In the genomic region with DNA sequence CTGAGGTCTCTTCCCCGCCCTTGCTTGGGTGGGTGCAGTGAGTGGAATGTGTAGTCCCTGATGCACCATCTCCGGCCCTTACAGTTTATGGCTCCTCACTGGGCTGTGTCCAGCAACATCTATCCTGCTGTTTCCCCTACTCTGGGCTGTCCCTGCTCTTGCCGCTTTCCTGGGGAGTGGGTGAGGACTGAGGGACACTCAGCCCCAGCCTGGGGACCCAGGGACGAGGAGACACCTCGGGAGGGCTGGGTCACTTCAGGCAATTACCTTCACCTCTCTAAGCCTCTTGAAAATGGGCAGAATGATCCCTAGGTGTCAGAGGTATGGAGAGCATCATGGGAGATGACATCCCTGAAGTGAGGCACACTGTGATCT, we compare ENCODE assay signal across 17 cellular contexts. TPM values are rescaled to one million over a fixed set of nuclear protein-coding genes. Genes with fewer than 3 reads are reported as not detected.
DNase-seq lines count a peak whose midpoint lies in the region; ATAC-seq and TF ChIP-seq lines count a peak whose summit lies in the region.
"Had no signal": no experiment of that assay in that cellular context is flagged by ENCODE, and none has a peak within 500 bp of the region (broad histone marks: within the 10 kb centered on the region; RNA-seq: fewer than 3 reads in every experiment).

No MANE protein-coding gene starts in this region.

- CTCF ChIA-PET in activated CD4-positive, alpha-beta T cell treated with anti-CD3 and anti-CD28 coated beads for 36 hours (lab: Charles Lee) = no interaction called here
- CTCF ChIA-PET in activated B cell treated with CpG ODN at 0.5 μM for 24 hours (lab: Charles Lee) = no interaction called here

- H3K27ac Mint-ChIP-seq in activated CD4-positive, alpha-beta T cell treated with anti-CD3 and anti-CD28 coated beads for 36 hours = peak overlapping the region; percentile 29
- H3K27ac Mint-ChIP-seq in activated CD4-positive, alpha-beta T cell treated with anti-CD3 and anti-CD28 coated beads, Interleukin-2, amount 10 ng/mL, durations not matched to agents 24 days and 14 days = no peak overlapping the region
- no peak overlapping the region for H3K27ac Mint-ChIP-seq in activated B cell treated with CpG ODN at 0.5 μM for 24 hours
- no peak overlapping the region for H3K27ac Mint-ChIP-seq in activated naive CD8-positive, alpha-beta T cell treated with anti-CD3 and anti-CD28 coated beads, Interleukin-2, amount 50 U/mL, for 24 hours

- no peak for ATAC-seq in activated CD4-positive, alpha-beta T cell treated with anti-CD3 and anti-CD28 coated beads for 36 hours
- no peak for ATAC-seq in activated B cell treated with CpG ODN at 0.5 μM for 24 hours (ENCODE audit: low read depth)
- ATAC-seq in activated naive CD8-positive, alpha-beta T cell treated with anti-CD3 and anti-CD28 coated beads, Interleukin-2, amount 50 U/mL, for 24 hours = no peak
- ATAC-seq: PC-3 had no signal

- no peak for DNase-seq in activated CD4-positive, alpha-beta T cell treated with anti-CD3 and anti-CD28 coated beads for 36 hours
- no peak for DNase-seq in activated CD4-positive, alpha-beta T cell treated with anti-CD3 and anti-CD28 coated beads, Interleukin-2, amount 10 ng/mL, durations not matched to agents 24 days and 14 days
- DNase-seq in activated B cell treated with CpG ODN at 0.5 μM for 24 hours (peak; percentile 7), esophagus muscularis mucosa (ENCODE audit: extremely low spot score) (peak; percentile 29), NCI-H2107 (lab: John Stamatoyannopoulos, UW) (no peak), SK-N-DZ (ENCODE audit: low spot score) (no peak)
- peak; percentile 10 for DNase-seq in stimulated activated CD8-positive, alpha-beta memory T cell treated with anti-CD3 and anti-CD28 coated beads, Interleukin-4, amount 100 ng/mL, for 48 hours
- DNase-seq in activated naive CD8-positive, alpha-beta T cell treated with anti-CD3 and anti-CD28 coated beads, Interleukin-2, amount 50 U/mL, for 24 hours = no peak
- DNase-seq: 8988T, Karpas-422, MM.1S, NCI-H1105, NCI-H187, NCI-H446 treated with DMSO at 0.1 percent for 48 hours, NCI-H748 treated with DMSO at 0.1 percent for 48 hours, PC-3 had no signal

- no peaks in the 10 kb centered on the region for H3K4me1 ChIP-seq in esophagus muscularis mucosa

- TF ChIP-seq CTCF in activated B cell treated with CpG ODN at 0.5 μM for 24 hours (IDR thresholded peaks at IDR 0.05) = no peak
- no peak for TF ChIP-seq CTCF in esophagus muscularis mucosa (IDR thresholded peaks at IDR 0.05)

- no peak overlapping the region for H3K4me3 ChIP-seq in esophagus muscularis mucosa
- H3K4me3 ChIP-seq: BLaER1 treated with 17β-estradiol and CSF1 and Interleukin-3, amounts not matched to agents 10 nM and 100 nM had no signal

- TF ChIP-seq POLR2A in esophagus muscularis mucosa (IDR thresholded peaks at IDR 0.05; ENCODE audit: low read depth) = no peak

- intact Hi-C loops in activated CD4-positive, alpha-beta T cell treated with anti-CD3 and anti-CD28 coated beads for 36 hours (cut with DNase I, micrococcal nuclease) = loop anchor here in 1 of 2 experiments (1.0 kb wide), 1 partner anchor 15 kb away; no protein-coding TSS in a partner anchor
- intact Hi-C loops in activated CD4-positive, alpha-beta T cell treated with anti-CD3 and anti-CD28 coated beads, Interleukin-2, amount 10 ng/mL, durations not matched to agents 24 days and 14 days (cut with micrococcal nuclease) = loop anchor here (1.0 kb wide), 1 partner anchor 27 kb away; no protein-coding TSS in a partner anchor
- intact Hi-C loops in activated B cell treated with CpG ODN at 0.5 μM for 24 hours (cut with micrococcal nuclease) (no loop called here), esophagus muscularis mucosa (cut with DNase I) (no loop called here)

- 96% methylated on average over 5 of the region's 5 CpGs for WGBS in esophagus muscularis mucosa

- no peak for TF ChIP-seq EP300 in esophagus muscularis mucosa (IDR thresholded peaks at IDR 0.05)

- H3K27ac ChIP-seq in esophagus muscularis mucosa (replicated peaks in 1 of 4) = no peak overlapping the region
- H3K27ac ChIP-seq: BLaER1 treated with 17β-estradiol and CSF1 and Interleukin-3, amounts not matched to agents 10 nM and 100 nM had no signal

- H3K27me3 Mint-ChIP-seq in activated CD4-positive, alpha-beta T cell treated with anti-CD3 and anti-CD28 coated beads for 36 hours = no peaks in the 10 kb centered on the region
- no peaks in the 10 kb centered on the region for H3K27me3 Mint-ChIP-seq in activated CD4-positive, alpha-beta T cell treated with anti-CD3 and anti-CD28 coated beads, Interleukin-2, amount 10 ng/mL, durations not matched to agents 24 days and 14 days
- H3K27me3 Mint-ChIP-seq in activated B cell treated with CpG ODN at 0.5 μM for 24 hours = no peaks in the 10 kb centered on the region
- no peaks in the 10 kb centered on the region for H3K27me3 Mint-ChIP-seq in activated naive CD8-positive, alpha-beta T cell treated with anti-CD3 and anti-CD28 coated beads, Interleukin-2, amount 50 U/mL, for 24 hours

- peaks cover 0 to 45% (median 0%) of the 10 kb centered on the region in 4 donors for H3K27me3 ChIP-seq in esophagus muscularis mucosa
- H3K27me3 ChIP-seq: BLaER1 treated with 17β-estradiol and CSF1 and Interleukin-3, amounts not matched to agents 10 nM and 100 nM had no signal

- no peaks in the 10 kb centered on the region for H3K9me3 ChIP-seq in esophagus muscularis mucosa
- H3K9me3 ChIP-seq: BLaER1 treated with 17β-estradiol and CSF1 and Interleukin-3, amounts not matched to agents 10 nM and 100 nM had no signal

- peaks cover 10% of the 10 kb centered on the region for H3K36me3 Mint-ChIP-seq in activated CD4-positive, alpha-beta T cell treated with anti-CD3 and anti-CD28 coated beads for 36 hours (ENCODE audit: low read depth)
- H3K36me3 Mint-ChIP-seq in activated CD4-positive, alpha-beta T cell treated with anti-CD3 and anti-CD28 coated beads, Interleukin-2, amount 10 ng/mL, durations not matched to agents 24 days and 14 days (ENCODE audit: low read depth) = peaks cover 15% of the 10 kb centered on the region
- H3K36me3 Mint-ChIP-seq in activated B cell treated with CpG ODN at 0.5 μM for 24 hours (ENCODE audit: low read depth) = no peaks in the 10 kb centered on the region
- no peaks in the 10 kb centered on the region for H3K36me3 Mint-ChIP-seq in activated naive CD8-positive, alpha-beta T cell treated with anti-CD3 and anti-CD28 coated beads, Interleukin-2, amount 50 U/mL, for 24 hours (ENCODE audit: low read depth)

- H3K9me3 Mint-ChIP-seq in activated CD4-positive, alpha-beta T cell treated with anti-CD3 and anti-CD28 coated beads for 36 hours (ENCODE audit: low read depth) = peaks cover 18% of the 10 kb centered on the region
- H3K9me3 Mint-ChIP-seq in activated CD4-positive, alpha-beta T cell treated with anti-CD3 and anti-CD28 coated beads, Interleukin-2, amount 10 ng/mL, durations not matched to agents 24 days and 14 days = peaks cover 7% of the 10 kb centered on the region
- no peaks in the 10 kb centered on the region for H3K9me3 Mint-ChIP-seq in activated B cell treated with CpG ODN at 0.5 μM for 24 hours
- H3K9me3 Mint-ChIP-seq in activated naive CD8-positive, alpha-beta T cell treated with anti-CD3 and anti-CD28 coated beads, Interleukin-2, amount 50 U/mL, for 24 hours = peaks cover 7% of the 10 kb centered on the region

- H3K4me1 Mint-ChIP-seq in activated CD4-positive, alpha-beta T cell treated with anti-CD3 and anti-CD28 coated beads for 36 hours = peaks cover 14% of the 10 kb centered on the region
- H3K4me1 Mint-ChIP-seq in activated CD4-positive, alpha-beta T cell treated with anti-CD3 and anti-CD28 coated beads, Interleukin-2, amount 10 ng/mL, durations not matched to agents 24 days and 14 days = peaks cover 7% of the 10 kb centered on the region
- H3K4me1 Mint-ChIP-seq in activated B cell treated with CpG ODN at 0.5 μM for 24 hours = peaks cover 10% of the 10 kb centered on the region
- peaks cover 10% of the 10 kb centered on the region for H3K4me1 Mint-ChIP-seq in activated naive CD8-positive, alpha-beta T cell treated with anti-CD3 and anti-CD28 coated beads, Interleukin-2, amount 50 U/mL, for 24 hours

- no peaks in the 10 kb centered on the region for H3K36me3 ChIP-seq in esophagus muscularis mucosa
- H3K36me3 ChIP-seq: BLaER1 treated with 17β-estradiol and CSF1 and Interleukin-3, amounts not matched to agents 10 nM and 100 nM had no signal

- H3K4me3 Mint-ChIP-seq in activated CD4-positive, alpha-beta T cell treated with anti-CD3 and anti-CD28 coated beads for 36 hours = no peak overlapping the region
- H3K4me3 Mint-ChIP-seq in activated CD4-positive, alpha-beta T cell treated with anti-CD3 and anti-CD28 coated beads, Interleukin-2, amount 10 ng/mL, durations not matched to agents 24 days and 14 days = no peak overlapping the region
- no peak overlapping the region for H3K4me3 Mint-ChIP-seq in activated B cell treated with CpG ODN at 0.5 μM for 24 hours
- H3K4me3 Mint-ChIP-seq in activated naive CD8-positive, alpha-beta T cell treated with anti-CD3 and anti-CD28 coated beads, Interleukin-2, amount 50 U/mL, for 24 hours = no peak overlapping the region

- POLR2A ChIA-PET in activated CD4-positive, alpha-beta T cell treated with anti-CD3 and anti-CD28 coated beads for 36 hours (lab: Charles Lee) = interaction anchor here (0.6 kb wide), 1 partner anchor 1714 kb away, joined by 3 read pairs; no protein-coding TSS in a partner anchor
- POLR2A ChIA-PET in activated B cell treated with CpG ODN at 0.5 μM for 24 hours (lab: Charles Lee) = no interaction called here

RNA-seq across cellular contexts. Expression of a gene that starts 13.6 kb away (rescaled TPM):
- total RNA-seq in activated CD4-positive, alpha-beta T cell treated with anti-CD3 and anti-CD28 coated beads for 36 hours = 10 to 100 TPM; 40.6 to 46.5 TPM
- 76.8 and 81.6 TPM in 2 replicates for total RNA-seq in activated CD4-positive, alpha-beta T cell treated with anti-CD3 and anti-CD28 coated beads, Interleukin-2, amount 10 ng/mL, durations not matched to agents 24 days and 14 days
- 25.1 and 40.6 TPM in 2 replicates for total RNA-seq in activated B cell treated with CpG ODN at 0.5 μM for 24 hours
- 1 to 10 TPM in 3 of 4 donors, under 1 TPM in 1; 0.83 to 6.0 (median 1.9) TPM for total RNA-seq in esophagus muscularis mucosa
- polyA plus RNA-seq in SK-N-DZ (2014; cell fraction: cytosol; rRNA removed) = 12.7 and 13.1 TPM in 2 replicates
- polyA plus RNA-seq in SK-N-DZ (2014; cell fraction: nucleus; rRNA removed) = 25.9 and 38.3 TPM in 2 replicates

Comparison
In these comparisons a context has a peak if more than half of its experiments do, and no peak if none do; other contexts are left out.
1. DNase-seq: peak in activated B cell treated with CpG ODN at 0.5 μM for 24 hours (single experiment), esophagus muscularis mucosa (single experiment) and stimulated activated CD8-positive, alpha-beta memory T cell treated with anti-CD3 and anti-CD28 coated beads, Interleukin-4, amount 100 ng/mL, for 48 hours (single experiment); none in activated CD4-positive, alpha-beta T cell treated with anti-CD3 and anti-CD28 coated beads for 36 hours (single experiment), activated CD4-positive, alpha-beta T cell treated with anti-CD3 and anti-CD28 coated beads, Interleukin-2, amount 10 ng/mL, durations not matched to agents 24 days and 14 days (single experiment), activated naive CD8-positive, alpha-beta T cell treated with anti-CD3 and anti-CD28 coated beads, Interleukin-2, amount 50 U/mL, for 24 hours (single experiment), NCI-H2107 (single experiment) and SK-N-DZ (single experiment).